In genomic region chr3:141311170-141311495, GRCh38 we compare ENCODE assay signal across 8 cellular contexts. TPM values are rescaled to one million over a fixed set of nuclear protein-coding genes. Genes with fewer than 3 reads are reported as not detected.
A peak's percentile ranks its signal among the peaks of the same experiment; 100 is the strongest.
DNase-seq lines count a peak whose midpoint lies in the region; ATAC-seq and TF ChIP-seq lines count a peak whose summit lies in the region.

No MANE protein-coding gene starts in this region.

- H3K36me3 ChIP-seq in skeletal muscle satellite cell (ENCODE audit: insufficient read depth, low read length), result no peaks in the 10 kb centered on the region

- no peaks in the 10 kb centered on the region for H3K9me3 Mint-ChIP-seq in T-cell

- TF ChIP-seq CTCF in foreskin fibroblast (IDR thresholded peaks at IDR 0.05; ENCODE audit: low read depth, low read length), result no peak

- peak overlapping the region; percentile 65 to 81 for H3K4me3 ChIP-seq in foreskin fibroblast (ENCODE audit: low read depth in 1 of 2, low read length in 2 of 2)
- H3K4me3 ChIP-seq in skeletal muscle satellite cell (ENCODE audit: low read length), result peak overlapping the region; percentile 92

- DNase-seq in T-cell, result no peak
- DNase-seq in foreskin fibroblast, result no peak
- no peak for DNase-seq in activated gamma-delta T cell treated with Interleukin-2 at 50 U/mL for 16 hours
- no peak for DNase-seq in GF-D8 (lab: John Stamatoyannopoulos, UW)
- no peak for DNase-seq in NCI-H2029 (lab: John Stamatoyannopoulos, UW)
- DNase-seq in activated gamma-delta T cell (lab: John Stamatoyannopoulos, UW), result no peak

- peak overlapping the region; percentile 78 for H3K9ac ChIP-seq in skeletal muscle satellite cell (ENCODE audit: low read depth, low read length)

- H3K4me1 ChIP-seq in skeletal muscle satellite cell (ENCODE audit: control insufficient read depth, insufficient read depth, low read length), result peaks cover 13% of the 10 kb centered on the region

- CTCF ChIA-PET in T-cell (lab: Charles Lee), result interaction anchor here (0.6 to 2.4 kb wide), 21 partner anchors 8 to 428 kb away, joined by 3 to 32 read pairs (median 4); no protein-coding TSS in a partner anchor

- no peaks in the 10 kb centered on the region for H3K27me3 Mint-ChIP-seq in T-cell

- POLR2A ChIA-PET in T-cell (lab: Charles Lee), result no interaction called here

- ATAC-seq in GM21390 (IDR thresholded peaks at IDR 0.05; ENCODE audit: unreplicated experiment), result peak; percentile 2
- ATAC-seq in T-cell (replicated peaks in 1 of 4), result peak in 1 of 4 experiments; percentile 1

- no peaks in the 10 kb centered on the region for H3K36me3 Mint-ChIP-seq in T-cell

- H3K4me3 Mint-ChIP-seq in T-cell, result peak overlapping the region; percentile 93 to 100 (median 99)

- peak overlapping the region; percentile 99 for H3K27ac Mint-ChIP-seq in T-cell

- H3K9me3 ChIP-seq in skeletal muscle satellite cell (replicated peaks; ENCODE audit: low read length), result no peaks in the 10 kb centered on the region

- peaks cover 63 to 65% (median 64%) of the 10 kb centered on the region in 3 donors for H3K4me1 Mint-ChIP-seq in T-cell

- H3K4me2 ChIP-seq in skeletal muscle satellite cell (ENCODE audit: low read length), result peak overlapping the region; percentile 94

- H3K27me3 ChIP-seq in skeletal muscle satellite cell (ENCODE audit: control insufficient read depth, insufficient read depth, low read length), result no peaks in the 10 kb centered on the region

RNA-seq across cellular contexts. Expression of gene ZBTB38, which starts 57.2 kb away (rescaled TPM):
- total RNA-seq in T-cell, result 10 to 100 TPM; 38.7 to 72.3 (median 58.2) TPM
- 73.2 and 78.1 TPM in 2 replicates for total RNA-seq in skeletal muscle satellite cell (2012; rRNA removed)
